Comparison of ENCODE assay signal across 1 cellular context in genomic region chr3:151818361-151818760, GRCh38.
TF ChIP-seq lines count a peak whose summit lies in the region.

No MANE protein-coding gene starts in this region.

TF ChIP-seq in H1, 55 proteins besides CTCF, POLR2A, EP300 and RAD21 (continued from another document):
- TF ChIP-seq NRF1 (IDR thresholded peaks at IDR 0.05; ENCODE audit: low read depth, low read length) (no peak), EGR1 (IDR thresholded peaks at IDR 0.05; ENCODE audit: borderline replicate concordance, low read depth, low read length) (no peak), CHD7 (IDR thresholded peaks at IDR 0.05; ENCODE audit: insufficient replicate concordance, low read length) (no peak), POU5F1 (IDR thresholded peaks at IDR 0.05; ENCODE audit: low read depth, low read length) (no peak), MAX (IDR thresholded peaks at IDR 0.05) (no peak), TEAD4 (IDR thresholded peaks at IDR 0.05; ENCODE audit: low read depth, low read length) (no peak), SIRT6 (IDR thresholded peaks at IDR 0.05; ENCODE audit: low read length) (no peak), SAP30 (IDR thresholded peaks at IDR 0.05; ENCODE audit: insufficient read depth, insufficient replicate concordance, low read length) (no peak), JUN (IDR thresholded peaks at IDR 0.05; ENCODE audit: low read depth, low read length) (no peak), TCF12 (IDR thresholded peaks at IDR 0.05; ENCODE audit: low read depth, low read length) (no peak), ATF3 (IDR thresholded peaks at IDR 0.05; ENCODE audit: insufficient read depth, low read depth, low read length) (no peak), HDAC2 (IDR thresholded peaks at IDR 0.05; ENCODE audit: borderline replicate concordance in 1 of 2, low read depth in 2 of 2, low read length in 2 of 2) (no peak), ASH2L (IDR thresholded peaks at IDR 0.05; ENCODE audit: low read length) (no peak)
